In the genomic region with DNA sequence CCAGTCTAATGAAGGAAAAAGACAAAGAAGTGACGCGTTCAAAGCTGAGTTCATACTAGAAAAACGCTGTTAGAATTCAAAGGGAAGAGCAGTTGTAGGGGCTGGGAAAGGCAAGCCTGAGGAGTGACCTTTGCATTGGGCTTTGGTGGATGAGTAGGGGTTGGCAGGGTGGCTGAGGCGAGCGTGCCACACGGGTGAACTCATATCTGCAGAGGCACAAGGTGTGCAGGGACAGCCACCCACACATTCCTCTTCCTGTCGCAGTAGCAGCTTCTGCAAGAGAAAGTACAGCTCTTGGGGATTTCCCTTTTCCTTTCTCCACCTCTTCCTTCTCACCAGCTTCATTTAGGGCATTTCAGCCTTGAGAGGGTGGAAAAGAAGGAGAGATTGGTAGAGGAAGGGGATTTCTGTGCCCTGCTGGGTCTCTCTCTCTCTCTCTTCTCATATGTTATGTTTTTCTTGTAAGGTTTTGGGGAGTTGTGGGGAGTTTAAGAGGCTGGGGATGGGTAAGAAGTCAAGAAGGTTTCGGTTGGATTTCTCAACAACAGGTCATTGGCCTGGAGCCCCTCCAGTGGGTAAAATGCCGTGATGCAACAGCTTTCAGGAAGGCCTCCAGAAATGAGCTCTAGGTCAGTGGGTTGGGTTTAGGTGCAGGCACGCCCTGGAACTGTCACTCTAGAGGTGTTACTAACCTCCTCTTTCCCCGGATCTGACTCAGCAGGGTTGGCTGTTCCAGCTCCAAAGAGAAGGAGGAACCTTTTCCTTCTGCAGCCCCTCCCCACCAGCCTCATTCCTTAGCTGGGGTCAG, we compare ENCODE assay signal across 8 cellular contexts. TPM values are rescaled to one million over a fixed set of nuclear protein-coding genes. Genes with fewer than 3 reads are reported as not detected.
DNase-seq lines count a peak whose midpoint lies in the region; ATAC-seq, FAIRE-seq and TF ChIP-seq lines count a peak whose summit lies in the region.

No MANE protein-coding gene starts in this region.

- peak; percentile 39 for ATAC-seq in HG03095 (IDR thresholded peaks at IDR 0.05; ENCODE audit: unreplicated experiment)
- ATAC-seq in heart right ventricle, result peak in 6 of 8 donors; percentile 28 to 65 (median 34)

- FAIRE-seq in RCC 7860 (lab: Jason Lieb, UNC), result peak; percentile 86

- H3K27me3 ChIP-seq in heart right ventricle, result no peaks in the 10 kb centered on the region

- H3K4me3 ChIP-seq in heart right ventricle, result peak overlapping the region in 1 of 10 donors; percentile 19

- TF ChIP-seq CTCF in heart right ventricle (IDR thresholded peaks at IDR 0.05), result no peak

- peak; percentile 49 to 80 (median 53) for DNase-seq in NCI-H1417 (lab: John Stamatoyannopoulos, UW)
- DNase-seq in NCI-H1417 treated with DMSO at 0.1 percent for 48 hours (lab: John Stamatoyannopoulos, UW), result no peak
- peak; percentile 98 for DNase-seq in RCC 7860 (ENCODE audit: low spot score)
- DNase-seq in activated gamma-delta T cell treated with anti-CD3 and anti-CD28 coated beads, Interleukin-2, amount 50 U/mL, for 16 hours (ENCODE audit: low read depth), result peak; percentile 47
- DNase-seq in heart right ventricle, result no peak
- DNase-seq in stimulated activated CD4-positive, alpha-beta T cell treated with anti-CD3 and anti-CD28 coated beads, Interleukin-2, amount 100 ng/mL, for 24 hours, result peak; percentile 71
- DNase-seq in OCI-M2 (lab: John Stamatoyannopoulos, UW; ENCODE audit: unreplicated experiment), result no peak

- H3K9me3 ChIP-seq in heart right ventricle, result peaks cover 0 to 4% (median 0%) of the 10 kb centered on the region in 11 donors

- 62% methylated on average over 11 of the region's 11 CpGs for WGBS in heart right ventricle, 2 donors

- H3K27ac ChIP-seq in heart right ventricle, result peak overlapping the region in 9 of 10 donors; percentile 10 to 87 (median 60)

- H3K36me3 ChIP-seq in heart right ventricle, result peaks cover 0 to 5% (median 0%) of the 10 kb centered on the region in 9 donors

- intact Hi-C loops in heart right ventricle (cut with DNase I), result loop anchor here in 8 of 10 donors (2.0 to 10.0 kb wide), 12 partner anchors 76 to 286 kb away; partner anchors contain the start of genes HPCAL1 (in 7 of the 8) and RRM2 (in 3 of the 8)

- H3K4me1 ChIP-seq in heart right ventricle, result peaks cover 20 to 76% (median 59%) of the 10 kb centered on the region in 9 donors

RNA-seq across cellular contexts. Expression of gene ODC1, which starts 40.1 kb away (rescaled TPM):
- 10 to 100 TPM; 25.4 to 92.8 (median 56.0) TPM for total RNA-seq in heart right ventricle
- polyA plus RNA-seq in heart right ventricle, result 10 to 100 TPM in 1 of 2 donors, 1 to 10 TPM in 1; 4.1 to 81.9 TPM

Comparison
In these comparisons a context has a peak if more than half of its experiments do, and no peak if none do; other contexts are left out.
1. DNase-seq: peak in NCI-H1417 (3 of 3), RCC 7860 (single experiment), activated gamma-delta T cell treated with anti-CD3 and anti-CD28 coated beads, Interleukin-2, amount 50 U/mL, for 16 hours (single experiment) and stimulated activated CD4-positive, alpha-beta T cell treated with anti-CD3 and anti-CD28 coated beads, Interleukin-2, amount 100 ng/mL, for 24 hours (2 of 2); none in NCI-H1417 treated with DMSO at 0.1 percent for 48 hours (single experiment), heart right ventricle (0 of 2) and OCI-M2 (single experiment).